12 cellular contexts compared by ENCODE assay signal in the genomic region with DNA sequence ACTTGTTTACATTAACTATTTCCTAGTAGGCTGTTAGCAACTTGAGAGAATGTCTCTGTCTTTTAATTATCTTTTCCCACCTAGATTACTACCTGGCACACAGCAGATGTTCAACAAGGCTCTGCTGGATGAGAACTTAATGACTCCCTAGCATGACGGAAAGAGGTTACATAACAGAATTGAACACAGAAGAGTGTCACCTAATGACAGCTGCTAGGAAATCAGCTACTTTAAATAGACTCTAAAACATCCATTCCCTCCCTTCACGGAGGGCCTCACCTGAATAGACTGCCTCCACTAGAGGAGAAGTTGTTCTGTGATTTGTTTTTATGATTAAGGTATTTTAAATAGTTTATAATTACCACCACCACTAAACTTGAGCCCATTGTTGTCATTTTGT.
DNase-seq lines count a peak whose midpoint lies in the region; ATAC-seq and TF ChIP-seq lines count a peak whose summit lies in the region.
"Had no signal": no experiment of that assay in that cellular context is flagged by ENCODE, and none has a peak within 500 bp of the region (broad histone marks: within the 10 kb centered on the region; RNA-seq: fewer than 3 reads in every experiment).

No MANE protein-coding gene starts in this region.

- peak; percentile 10 for DNase-seq in NCI-H2227 (lab: John Stamatoyannopoulos, UW; ENCODE audit: unreplicated experiment)
- no peak for DNase-seq in NCI-H2227 treated with DMSO at 0.1 percent for 48 hours (lab: John Stamatoyannopoulos, UW)
- DNase-seq in NCI-H2029 treated with DMSO at 0.1 percent for 48 hours (lab: John Stamatoyannopoulos, UW) = peak; percentile 44
- DNase-seq in NCI-H69 (lab: John Stamatoyannopoulos, UW) = peak; percentile 99
- peak; percentile 69 for DNase-seq in putamen (ENCODE audit: low spot score)
- no peak for DNase-seq in HT-29 (ENCODE audit: low spot score)
- DNase-seq in erythroblast (lab: John Stamatoyannopoulos, UW) = no peak
- DNase-seq: CD4-positive, CD25-positive, alpha-beta regulatory T cell; H7; SJCRH30; SW 1271 had no signal

- ATAC-seq in HG03460 (IDR thresholded peaks at IDR 0.05; ENCODE audit: unreplicated experiment) = no peak

- no peak for TF ChIP-seq POLR2A in erythroblast (IDR thresholded peaks at IDR 0.05; ENCODE audit: low read length)

Comparison
In these comparisons a context has a peak if more than half of its experiments do, and no peak if none do; other contexts are left out.
1. DNase-seq: peak in NCI-H2227 (single experiment), NCI-H2029 treated with DMSO at 0.1 percent for 48 hours (single experiment), NCI-H69 (single experiment) and putamen (single experiment); none in NCI-H2227 treated with DMSO at 0.1 percent for 48 hours (single experiment), HT-29 (single experiment) and erythroblast (0 of 2).